ENCODE assay signal across 16 cellular contexts in the genomic region with DNA sequence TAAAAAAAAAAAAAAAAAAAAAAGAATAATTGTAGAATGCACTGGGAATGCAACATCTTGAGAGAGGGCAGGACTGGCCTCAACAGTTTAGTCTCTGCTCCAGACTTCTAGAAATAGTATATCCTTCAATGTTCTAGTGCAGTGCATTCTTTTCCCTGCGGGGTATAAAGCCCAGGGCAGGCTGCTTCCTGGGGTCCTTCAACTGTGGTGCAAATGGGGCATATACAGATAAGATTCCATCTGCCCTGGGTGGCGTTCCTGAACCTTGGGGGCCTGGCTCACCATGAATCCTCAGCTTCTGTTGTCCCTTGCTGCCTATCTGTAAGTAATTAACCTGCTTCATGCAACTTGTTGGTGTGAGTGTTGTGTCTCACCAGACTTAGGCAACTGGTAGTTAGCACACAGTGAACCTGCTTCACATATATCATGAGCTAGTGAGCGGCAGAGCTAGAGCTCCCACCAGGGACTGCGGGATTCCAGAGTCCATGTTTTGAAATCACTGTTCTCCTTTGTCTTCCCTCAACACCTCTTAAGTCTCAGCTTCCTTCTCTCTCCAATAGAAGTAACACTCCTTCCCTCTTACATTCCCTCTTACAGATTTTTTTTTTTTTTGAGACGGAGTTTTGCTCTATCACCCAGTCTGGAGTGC.
DNase-seq lines count a peak whose midpoint lies in the region; ATAC-seq and TF ChIP-seq lines count a peak whose summit lies in the region.
"Had no signal": no experiment of that assay in that cellular context is flagged by ENCODE, and none has a peak within 500 bp of the region (broad histone marks: within the 10 kb centered on the region; RNA-seq: fewer than 3 reads in every experiment).

No MANE protein-coding gene starts in this region.

- no peak overlapping the region for H3K56ac ChIP-seq in H9 (ENCODE audit: insufficient read length, low read depth, low read length)

- H3K4me1 ChIP-seq in H9 (ENCODE audit: insufficient read depth, low read length) (peaks cover 8% of the 10 kb centered on the region; the same call in 1 of the 2 replicates), uterus (no peaks in the 10 kb centered on the region), gastrocnemius medialis (no peaks in the 10 kb centered on the region)
- H3K4me1 ChIP-seq: HAP-1 had no signal

- peaks cover 18 to 27% of the 10 kb centered on the region in 2 experiments for H3K4me1 Mint-ChIP-seq in H9
- H3K4me1 Mint-ChIP-seq: B cell had no signal

- H3K18ac ChIP-seq in H9 (ENCODE audit: insufficient read length, low read depth, low read length) = no peak overlapping the region

- no peak overlapping the region for H3K9ac ChIP-seq in H9 (ENCODE audit: extremely low read depth, insufficient read length, low read length)
- H3K9ac ChIP-seq: BLaER1 treated with 17β-estradiol and CSF1 and Interleukin-3, amounts not matched to agents 10 nM and 100 nM had no signal

- intact Hi-C loops in uterus (cut with DNase I; ENCODE audit: low total_unique reads) = no loop called here
- intact Hi-C loops in gastrocnemius medialis (cut with DNase I; ENCODE audit: low total_unique reads) = no loop called here

- H3K36me3 ChIP-seq in uterus (no peaks in the 10 kb centered on the region), gastrocnemius medialis (no peaks in the 10 kb centered on the region)
- H3K36me3 ChIP-seq: BLaER1 treated with 17β-estradiol and CSF1 and Interleukin-3, amounts not matched to agents 10 nM and 100 nM; HAP-1 had no signal

- no peaks in the 10 kb centered on the region for H3K27me3 Mint-ChIP-seq in H9 (ENCODE audit: low read depth)

- no peak for DNase-seq in H9
- peak; percentile 37 for DNase-seq in ecto neural progenitor cell (ENCODE audit: low spot score)
- DNase-seq in islet precursor cell = peak; percentile 37
- DNase-seq in uterus = no peak
- DNase-seq in effector CD8-positive, alpha-beta T cell (lab: John Stamatoyannopoulos, UW) = no peak
- DNase-seq in gastrocnemius medialis = no peak
- DNase-seq: Calu3; CD8-positive, alpha-beta T cell; DND-41; EL; GDM1; GOT3 had no signal

- no peak overlapping the region for H2AK5ac ChIP-seq in H9 (ENCODE audit: insufficient read length, low read length)

- H3K27ac ChIP-seq in H9 (ENCODE audit: insufficient read length, low read depth, low read length) (no peak overlapping the region), uterus (no peak overlapping the region), gastrocnemius medialis (no peak overlapping the region)
- H3K27ac ChIP-seq: BLaER1 treated with 17β-estradiol and CSF1 and Interleukin-3, amounts not matched to agents 10 nM and 100 nM had no signal

- H3K4me3 Mint-ChIP-seq in H9 = peak overlapping the region in 1 of 2 experiments; percentile 19; a peak in 1 of 5 replicates
- H3K4me3 Mint-ChIP-seq: B cell; CD8-positive, alpha-beta T cell had no signal

- H3K9me3 ChIP-seq in H9 (ENCODE audit: control insufficient read depth, low read depth, low read length) = no peaks in the 10 kb centered on the region
- no peaks in the 10 kb centered on the region for H3K9me3 ChIP-seq in uterus
- no peaks in the 10 kb centered on the region for H3K9me3 ChIP-seq in gastrocnemius medialis
- H3K9me3 ChIP-seq: HAP-1 had no signal

- H3K36me3 Mint-ChIP-seq in H9 (ENCODE audit: insufficient read depth in 1 of 3, low read depth in 3 of 3) = peaks cover 0 to 11% (median 0%) of the 10 kb centered on the region in 3 experiments; a peak in 1 of 7 replicates
- H3K36me3 Mint-ChIP-seq: CD8-positive, alpha-beta T cell had no signal

- H4K5ac ChIP-seq in H9 (ENCODE audit: insufficient read length, low read depth, low read length) = no peak overlapping the region

- H2BK15ac ChIP-seq in H9 (ENCODE audit: low read depth, low read length) = no peak overlapping the region

- H3K4me2 ChIP-seq in H9 (ENCODE audit: insufficient read depth, insufficient read length, low read length) = no peak overlapping the region
- H3K4me2 ChIP-seq: BLaER1 treated with 17β-estradiol and CSF1 and Interleukin-3, amounts not matched to agents 10 nM and 100 nM had no signal

- in situ Hi-C loops in gastrocnemius medialis (cut with MboI; ENCODE audit: low sequenced_read_pairs in 4 of 4) = no loop called here

- WGBS in H9 (ENCODE audit: extremely low coverage, insufficient read length, low lambda C conversion rate) = no CpG with 5 or more reads among the region's 5 CpGs

- H2BK120ac ChIP-seq in H9 (ENCODE audit: low read depth, low read length, poor library complexity, severe bottlenecking) = no peak overlapping the region

- H3K23ac ChIP-seq in H9 (ENCODE audit: insufficient read length, low read depth, low read length) = no peak overlapping the region

- no peaks in the 10 kb centered on the region for H4K20me1 ChIP-seq in H9 (ENCODE audit: control insufficient read depth, insufficient read depth, insufficient read length)
- H4K20me1 ChIP-seq: BLaER1 treated with 17β-estradiol and CSF1 and Interleukin-3, amounts not matched to agents 10 nM and 100 nM had no signal

- H4K91ac ChIP-seq in H9 (ENCODE audit: insufficient read length, low read depth, low read length) = no peak overlapping the region

- H3K27me3 ChIP-seq in H9 (ENCODE audit: insufficient read depth, low read length) = no peaks in the 10 kb centered on the region
- H3K27me3 ChIP-seq in uterus = no peaks in the 10 kb centered on the region
- no peaks in the 10 kb centered on the region for H3K27me3 ChIP-seq in gastrocnemius medialis
- H3K27me3 ChIP-seq: BLaER1 treated with 17β-estradiol and CSF1 and Interleukin-3, amounts not matched to agents 10 nM and 100 nM had no signal

- no peaks in the 10 kb centered on the region for H3K79me2 ChIP-seq in H9 (ENCODE audit: insufficient read depth, low read length)

- ATAC-seq in GM21528 (IDR thresholded peaks at IDR 0.05; ENCODE audit: low FRiP score, unreplicated experiment) = no peak
- no peak for ATAC-seq in gastrocnemius medialis
- ATAC-seq: CD8-positive, alpha-beta T cell had no signal

- H3K14ac ChIP-seq in H9 (ENCODE audit: insufficient read depth, low read length) = no peak overlapping the region

- H2BK12ac ChIP-seq in H9 (ENCODE audit: insufficient read length, low read depth, low read length) = no peak overlapping the region

- H2BK20ac ChIP-seq in H9 (ENCODE audit: low read depth, low read length, poor library complexity, severe bottlenecking) = no peak overlapping the region

- H3T11ph ChIP-seq in H9 (ENCODE audit: low read length) = no peak overlapping the region

- no peaks in the 10 kb centered on the region for H3K79me1 ChIP-seq in H9 (ENCODE audit: insufficient read depth, low read depth, low read length, poor library complexity, severe bottlenecking)

- H3K27ac Mint-ChIP-seq in H9 = peak overlapping the region; percentile 62 to 89 (median 81); a peak in 6 of 7 replicates
- H3K27ac Mint-ChIP-seq: B cell; CD8-positive, alpha-beta T cell had no signal

- TF ChIP-seq POLR2A in uterus (IDR thresholded peaks at IDR 0.05) = no peak
- TF ChIP-seq POLR2A in gastrocnemius medialis (IDR thresholded peaks at IDR 0.05) = no peak

- no peak overlapping the region for H2AFZ ChIP-seq in H9 (ENCODE audit: low read length)

- TF ChIP-seq CTCF in H9 (conservative IDR thresholded peaks at IDR 0.05) (no peak), uterus (IDR thresholded peaks at IDR 0.05) (no peak), gastrocnemius medialis (IDR thresholded peaks at IDR 0.05 in 4 of 5, conservative IDR thresholded peaks at IDR 0.05 in 1 of 5) (no peak)

- no peak overlapping the region for H4K8ac ChIP-seq in H9 (replicated peaks; ENCODE audit: insufficient read length, low read depth, low read length)

- H3K4ac ChIP-seq in H9 (ENCODE audit: low read depth, low read length) = no peak overlapping the region

- H2BK5ac ChIP-seq in H9 (ENCODE audit: insufficient read length, low read length) = no peak overlapping the region

- no peak overlapping the region for H3K4me3 ChIP-seq in uterus
- H3K4me3 ChIP-seq in gastrocnemius medialis = no peak overlapping the region
- H3K4me3 ChIP-seq: BLaER1 treated with 17β-estradiol and CSF1 and Interleukin-3, amounts not matched to agents 10 nM and 100 nM; HAP-1 had no signal

- H3K9me3 Mint-ChIP-seq in H9 = peaks cover 0 to 11% of the 10 kb centered on the region in 2 experiments; a peak in 4 of 5 replicates

- H3K23me2 ChIP-seq in H9 (ENCODE audit: insufficient read length, low read depth, low read length, poor library complexity, severe bottlenecking) = no peaks in the 10 kb centered on the region

Comparison
In these comparisons a context has a peak if more than half of its experiments do, and no peak if none do; other contexts are left out.
1. DNase-seq: peak in ecto neural progenitor cell (single experiment) and islet precursor cell (single experiment); none in H9 (single experiment), uterus (0 of 2), effector CD8-positive, alpha-beta T cell (single experiment) and gastrocnemius medialis (0 of 2).